8 cellular contexts compared by ENCODE assay signal in the genomic region with DNA sequence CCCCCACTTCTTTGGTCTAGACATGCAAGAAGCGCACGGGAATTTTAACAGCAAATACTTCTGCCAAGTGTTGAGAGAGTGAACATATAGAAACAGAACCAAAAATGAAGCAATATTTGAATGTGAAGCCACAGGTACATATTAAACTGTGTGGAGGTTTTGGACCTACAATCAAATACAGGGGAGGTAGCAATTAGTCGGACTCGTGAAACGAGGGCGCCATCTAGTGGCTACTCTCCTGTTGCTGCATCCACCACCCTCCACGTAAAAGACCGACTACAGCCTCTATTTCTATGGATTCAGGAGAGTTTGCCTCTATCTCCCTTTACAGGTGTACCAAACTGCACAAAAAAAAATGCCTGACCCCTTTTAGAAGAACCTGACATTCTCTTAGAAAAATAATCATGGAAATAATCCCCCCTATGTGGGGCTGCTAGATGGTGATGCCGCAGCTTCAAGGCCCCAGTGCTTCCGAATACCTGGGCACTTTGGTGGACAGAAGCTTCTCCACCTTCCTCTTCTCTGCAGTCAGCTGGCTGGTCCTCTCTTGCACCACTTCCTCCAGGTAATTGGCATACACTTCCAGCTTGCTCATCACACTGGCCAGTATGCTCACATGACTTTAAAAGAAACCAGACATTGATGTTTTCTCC. TPM values are rescaled to one million over a fixed set of nuclear protein-coding genes. Genes with fewer than 3 reads are reported as not detected.
DNase-seq lines count a peak whose midpoint lies in the region; ATAC-seq, FAIRE-seq and TF ChIP-seq lines count a peak whose summit lies in the region.

No MANE protein-coding gene starts in this region.

- H3K4me2 ChIP-seq in endothelial cell of umbilical vein (ENCODE audit: insufficient read depth, low read length), result no peak overlapping the region

- TF ChIP-seq CTCF in AG04450 (IDR thresholded peaks at IDR 0.05; ENCODE audit: low read depth, low read length) (peak; percentile 93), endothelial cell of umbilical vein (IDR thresholded peaks at IDR 0.05; ENCODE audit: extremely low read depth in 1 of 2, insufficient read depth in 1 of 2, low read depth in 1 of 2, low read length in 2 of 2) (peak; percentile 81 to 88), mucosa of descending colon (IDR thresholded peaks at IDR 0.05) (peak; percentile 71)

- peak; percentile 88 for FAIRE-seq in endothelial cell of umbilical vein (lab: Jason Lieb, UNC)

- H2AFZ ChIP-seq in endothelial cell of umbilical vein (ENCODE audit: low read depth, low read length), result no peak overlapping the region

- intact Hi-C loops in endothelial cell of umbilical vein (cut with micrococcal nuclease), result loop anchor here (1.0 to 5.0 kb wide), 13 partner anchors 48 to 1758 kb away; partner anchors contain the start of genes ADRA2A, BBIP1, GPAM and SHOC2
- intact Hi-C loops in mucosa of descending colon (cut with DNase I, micrococcal nuclease), result loop anchor here in 1 of 2 donors (10.0 kb wide), 1 partner anchor 120 kb away; no protein-coding TSS in a partner anchor

- DNase-seq in AG04450 (ENCODE audit: low read depth, low spot score) (peak; percentile 55), NCI-H82 (lab: John Stamatoyannopoulos, UW) (peak; percentile 82), endothelial cell of umbilical vein (ENCODE audit: low read depth, low spot score) (peak; percentile 68), mucosa of descending colon (peak; percentile 64 to 95 (median 73))
- peak; percentile 23 to 71 (median 44) for DNase-seq in activated CD8-positive, alpha-beta memory T cell treated with anti-CD3 and anti-CD28 coated beads for 48 hours (ENCODE audit: low read depth in 2 of 3, low spot score in 2 of 3)
- peak; percentile 30 to 57 for DNase-seq in stimulated activated CD8-positive, alpha-beta memory T cell treated with anti-CD3 and anti-CD28 coated beads, Interleukin-4, amount 100 ng/mL, for 4 hours (ENCODE audit: low read depth in 2 of 2, low spot score in 1 of 2)

- no peak overlapping the region for H3K27ac ChIP-seq in AG04450 (ENCODE audit: low read depth, low read length)
- no peak overlapping the region for H3K27ac ChIP-seq in endothelial cell of umbilical vein (ENCODE audit: insufficient read depth, low read depth, low read length)

- H3K4me3 ChIP-seq in AG04450 (ENCODE audit: low read depth, low read length) (no peak overlapping the region), endothelial cell of umbilical vein (replicated peaks in 1 of 3; ENCODE audit: insufficient read depth in 1 of 3, low read depth in 1 of 3, low read length in 3 of 3) (no peak overlapping the region), mucosa of descending colon (no peak overlapping the region)

- no peak for TF ChIP-seq POLR2A in endothelial cell of umbilical vein (IDR thresholded peaks at IDR 0.05; ENCODE audit: low read depth, low read length)

- no peak overlapping the region for H3K9ac ChIP-seq in endothelial cell of umbilical vein (replicated peaks; ENCODE audit: extremely low read depth, insufficient read depth, low read length)

- H3K9me3 ChIP-seq in AG04450 (ENCODE audit: control insufficient read depth, insufficient read depth, low read length), result no peaks in the 10 kb centered on the region
- H3K9me3 ChIP-seq in endothelial cell of umbilical vein (replicated peaks; ENCODE audit: control insufficient read depth, insufficient read depth, low read length), result no peaks in the 10 kb centered on the region
- H3K9me3 ChIP-seq in mucosa of descending colon, result no peaks in the 10 kb centered on the region

- POLR2A ChIA-PET in AG04450 (lab: Yijun Ruan, JAX) (no interaction called here), endothelial cell of umbilical vein (lab: Charles Lee) (no interaction called here)

- dilution Hi-C loops in endothelial cell of umbilical vein (cut with MboI; ENCODE audit: extremely low pct_ligation_motif_present, low sequenced_read_pairs), result no loop called here

- H3K79me2 ChIP-seq in endothelial cell of umbilical vein (ENCODE audit: control insufficient read depth, insufficient read depth, low read length), result no peaks in the 10 kb centered on the region

- BruUV-seq in endothelial cell of umbilical vein (replicated peaks; lab: Mats Ljungman, UMichigan), result no TSS peak

- H4K20me1 ChIP-seq in endothelial cell of umbilical vein (replicated peaks; ENCODE audit: control insufficient read depth, extremely low read depth, insufficient read depth, low read length), result no peaks in the 10 kb centered on the region

- H3K36me3 ChIP-seq in endothelial cell of umbilical vein (ENCODE audit: control insufficient read depth in 2 of 2, extremely low read depth in 1 of 2, insufficient read depth in 2 of 2, low read length in 2 of 2), result no peaks in the 10 kb centered on the region
- H3K36me3 ChIP-seq in mucosa of descending colon (ENCODE audit: low read depth), result no peaks in the 10 kb centered on the region

- H3K27me3 ChIP-seq in AG04450 (ENCODE audit: control insufficient read depth, insufficient read depth, low read length) (peaks cover 9% of the 10 kb centered on the region), endothelial cell of umbilical vein (ENCODE audit: control insufficient read depth in 2 of 2, insufficient read depth in 2 of 2, low read length in 2 of 2) (no peaks in the 10 kb centered on the region)

- H3K4me1 ChIP-seq in endothelial cell of umbilical vein (ENCODE audit: control insufficient read depth, extremely low read depth, insufficient read depth, low read length), result peaks cover 20% of the 10 kb centered on the region
- H3K4me1 ChIP-seq in mucosa of descending colon (ENCODE audit: low read depth), result no peaks in the 10 kb centered on the region

- ATAC-seq in GM18520 (IDR thresholded peaks at IDR 0.05; ENCODE audit: unreplicated experiment) (peak; percentile 52), HG03175 (IDR thresholded peaks at IDR 0.05; ENCODE audit: unreplicated experiment) (peak; percentile 89), mucosa of descending colon (peak; percentile 95)

- CTCF ChIA-PET in AG04450 (lab: Charles Lee) (interaction anchor here (0.6 to 12.2 kb wide), 17 partner anchors 11 to 199 kb away, joined by 3 to 145 read pairs (median 4); partner anchors contain the start of gene GPAM), endothelial cell of umbilical vein (lab: Charles Lee) (interaction anchor here (0.5 to 7.3 kb wide), 13 partner anchors 10 to 1569 kb away, joined by 3 to 96 read pairs (median 5); no protein-coding TSS in a partner anchor)

- no peaks in the 10 kb centered on the region for H3K9me1 ChIP-seq in endothelial cell of umbilical vein (replicated peaks; ENCODE audit: control insufficient read depth, extremely low read depth, insufficient read depth, low read length)

TF ChIP-seq in endothelial cell of umbilical vein, 7 proteins besides CTCF, POLR2A, EP300 and RAD21:
- TF ChIP-seq JUN (IDR thresholded peaks at IDR 0.05; ENCODE audit: borderline replicate concordance, insufficient read depth, insufficient read length, low read depth) (no peak), EZH2 (IDR thresholded peaks at IDR 0.05; ENCODE audit: borderline replicate concordance, low read depth, low read length, severe bottlenecking) (no peak), MYC (IDR thresholded peaks at IDR 0.05; ENCODE audit: low read depth, low read length) (no peak), FOS (IDR thresholded peaks at IDR 0.05; ENCODE audit: borderline replicate concordance, insufficient read depth, low read length) (no peak), MAX (IDR thresholded peaks at IDR 0.05; ENCODE audit: insufficient read depth, insufficient read length) (no peak), POLR2AphosphoS5 (IDR thresholded peaks at IDR 0.05; ENCODE audit: insufficient read depth, low read depth, low read length) (no peak), GATA2 (IDR thresholded peaks at IDR 0.05; ENCODE audit: insufficient read depth, insufficient read length, low read depth, low read length) (no peak)

RNA-seq across cellular contexts. Expression of gene TECTB, which starts 31.7 kb away (rescaled TPM):
- not detected in 2 replicates for polyA plus RNA-seq in AG04450 (2011; rRNA removed)
- not detected in 2 replicates for polyA minus RNA-seq in AG04450 (2011; rRNA and poly(A)+ RNA removed)
- total RNA-seq in endothelial cell of umbilical vein, result not detected in 2 replicates
- polyA plus RNA-seq in endothelial cell of umbilical vein, result not detected in 2 replicates
- not detected in 2 replicates for polyA plus RNA-seq in endothelial cell of umbilical vein (2011; cell fraction: cytosol; rRNA removed)
- not detected in 2 replicates for polyA plus RNA-seq in endothelial cell of umbilical vein (2011; cell fraction: nucleus; rRNA removed)
- not detected in 2 replicates for polyA plus RNA-seq in endothelial cell of umbilical vein (2012)
- not detected in 2 replicates for polyA minus RNA-seq in endothelial cell of umbilical vein
- not detected for polyA minus RNA-seq in endothelial cell of umbilical vein (2011; cell fraction: cytosol; rRNA and poly(A)+ RNA removed)
- polyA minus RNA-seq in endothelial cell of umbilical vein (2011; cell fraction: nucleus; rRNA and poly(A)+ RNA removed), result not detected in 2 replicates
- total RNA-seq in mucosa of descending colon, result not detected

RNA-seq across cellular contexts. Expression of gene ACSL5, which starts 59.0 kb away (rescaled TPM):
- polyA plus RNA-seq in AG04450 (2011; rRNA removed) (1.8 and 2.0 TPM in 2 replicates), endothelial cell of umbilical vein (1.4 and 1.5 TPM in 2 replicates)
- polyA minus RNA-seq in AG04450 (2011; rRNA and poly(A)+ RNA removed), result 1.1 and 1.6 TPM in 2 replicates
- total RNA-seq in endothelial cell of umbilical vein (0.76 and 2.1 TPM in 2 replicates), mucosa of descending colon (100 to 1,000 TPM; 125 to 312 (median 258) TPM)
- polyA plus RNA-seq in endothelial cell of umbilical vein (2011; cell fraction: cytosol; rRNA removed), result 1.3 TPM in 2 replicates
- 3.4 TPM in 2 replicates for polyA plus RNA-seq in endothelial cell of umbilical vein (2011; cell fraction: nucleus; rRNA removed)
- polyA plus RNA-seq in endothelial cell of umbilical vein (2012), result 1.2 and 1.3 TPM in 2 replicates
- polyA minus RNA-seq in endothelial cell of umbilical vein, result 1.7 and 6.0 TPM in 2 replicates
- polyA minus RNA-seq in endothelial cell of umbilical vein (2011; cell fraction: cytosol; rRNA and poly(A)+ RNA removed), result 18.0 TPM
- polyA minus RNA-seq in endothelial cell of umbilical vein (2011; cell fraction: nucleus; rRNA and poly(A)+ RNA removed), result 0.63 and 1.4 TPM in 2 replicates

Comparison
In these comparisons a context has a peak if more than half of its experiments do, and no peak if none do; other contexts are left out.
1. RNA of gene ACSL5, which starts 59.0 kb away (total RNA-seq): 125 to 312 TPM in mucosa of descending colon; 0.76 to 2.1 TPM in endothelial cell of umbilical vein; every median in the first group is over 10 times any median in the second.
2. Peak in every context shown above with its lines, with median percentiles within 50 percentile points of each other: DNase-seq, CTCF ChIP-seq and ATAC-seq.